ENCODE assay signal across 10 cellular contexts in the genomic region with DNA sequence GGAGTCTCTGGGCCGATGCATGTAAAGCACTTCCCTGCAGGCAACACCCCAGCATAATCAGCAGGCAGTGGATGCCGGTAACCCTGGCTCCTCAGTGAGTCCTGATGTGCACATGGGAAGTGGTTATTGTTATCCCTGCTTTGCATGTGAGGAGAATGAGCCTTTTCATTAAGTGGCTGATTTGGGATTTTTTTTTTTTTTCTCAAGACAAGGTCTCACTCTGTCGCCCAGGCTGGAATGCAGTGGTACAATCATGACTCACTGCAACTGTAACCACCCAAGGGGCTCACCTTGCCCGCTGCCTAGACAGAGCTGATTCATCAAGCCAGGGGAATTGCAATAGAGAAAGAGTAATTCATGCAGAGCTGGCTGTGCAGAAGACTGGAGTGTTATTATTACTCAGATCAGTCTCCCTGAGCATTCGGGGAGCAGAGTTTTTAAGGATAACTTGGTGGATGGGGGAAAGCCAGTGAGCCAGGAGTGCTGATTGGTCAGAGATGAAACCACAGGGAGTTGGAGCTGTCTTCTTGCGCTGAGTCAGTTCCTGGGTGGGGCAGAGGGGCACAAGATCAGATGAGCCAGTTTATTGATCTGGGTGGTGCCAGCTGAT.
DNase-seq lines count a peak whose midpoint lies in the region; ATAC-seq and TF ChIP-seq lines count a peak whose summit lies in the region.
"Had no signal": no experiment of that assay in that cellular context is flagged by ENCODE, and none has a peak within 500 bp of the region (broad histone marks: within the 10 kb centered on the region; RNA-seq: fewer than 3 reads in every experiment).

No MANE protein-coding gene starts in this region.

- CTCF ChIA-PET in activated CD4-positive, alpha-beta memory T cell treated with anti-CD3 and anti-CD28 coated beads, Interleukin-2, amount 10 ng/mL, durations not matched to agents 7 days and 5 days (lab: Charles Lee) = no interaction called here
- CTCF ChIA-PET in activated CD4-positive, alpha-beta memory T cell treated with anti-CD3 and anti-CD28 coated beads for 36 hours (lab: Charles Lee) = no interaction called here

- H3K4me1 Mint-ChIP-seq in activated CD4-positive, alpha-beta memory T cell treated with anti-CD3 and anti-CD28 coated beads, Interleukin-2, amount 10 ng/mL, durations not matched to agents 7 days and 5 days = peaks cover 12% of the 10 kb centered on the region
- no peaks in the 10 kb centered on the region for H3K4me1 Mint-ChIP-seq in activated CD4-positive, alpha-beta memory T cell treated with anti-CD3 and anti-CD28 coated beads for 36 hours (ENCODE audit: low read depth)
- H3K4me1 Mint-ChIP-seq in type B pancreatic cell (ENCODE audit: unreplicated experiment) = peaks cover 33% of the 10 kb centered on the region

- H3K27ac Mint-ChIP-seq in activated CD4-positive, alpha-beta memory T cell treated with anti-CD3 and anti-CD28 coated beads, Interleukin-2, amount 10 ng/mL, durations not matched to agents 7 days and 5 days = no peak overlapping the region
- H3K27ac Mint-ChIP-seq in activated CD4-positive, alpha-beta memory T cell treated with anti-CD3 and anti-CD28 coated beads for 36 hours = no peak overlapping the region
- H3K27ac Mint-ChIP-seq in type B pancreatic cell = peak overlapping the region; percentile 75
- H3K27ac Mint-ChIP-seq: effector memory CD8-positive, alpha-beta T cell had no signal

- no peaks in the 10 kb centered on the region for H3K9me3 Mint-ChIP-seq in activated CD4-positive, alpha-beta memory T cell treated with anti-CD3 and anti-CD28 coated beads, Interleukin-2, amount 10 ng/mL, durations not matched to agents 7 days and 5 days
- no peaks in the 10 kb centered on the region for H3K9me3 Mint-ChIP-seq in activated CD4-positive, alpha-beta memory T cell treated with anti-CD3 and anti-CD28 coated beads for 36 hours
- no peaks in the 10 kb centered on the region for H3K9me3 Mint-ChIP-seq in type B pancreatic cell
- H3K9me3 Mint-ChIP-seq: effector memory CD8-positive, alpha-beta T cell had no signal

- H3K4me3 Mint-ChIP-seq in activated CD4-positive, alpha-beta memory T cell treated with anti-CD3 and anti-CD28 coated beads, Interleukin-2, amount 10 ng/mL, durations not matched to agents 7 days and 5 days = peak overlapping the region; percentile 5
- H3K4me3 Mint-ChIP-seq in activated CD4-positive, alpha-beta memory T cell treated with anti-CD3 and anti-CD28 coated beads for 36 hours = no peak overlapping the region
- H3K4me3 Mint-ChIP-seq in type B pancreatic cell = peak overlapping the region; percentile 44
- H3K4me3 Mint-ChIP-seq: effector memory CD8-positive, alpha-beta T cell had no signal

- intact Hi-C loops in activated CD4-positive, alpha-beta memory T cell treated with anti-CD3 and anti-CD28 coated beads for 36 hours (cut with micrococcal nuclease) = no loop called here

- peaks cover 3% of the 10 kb centered on the region for H3K27me3 Mint-ChIP-seq in activated CD4-positive, alpha-beta memory T cell treated with anti-CD3 and anti-CD28 coated beads, Interleukin-2, amount 10 ng/mL, durations not matched to agents 7 days and 5 days
- no peaks in the 10 kb centered on the region for H3K27me3 Mint-ChIP-seq in activated CD4-positive, alpha-beta memory T cell treated with anti-CD3 and anti-CD28 coated beads for 36 hours
- H3K27me3 Mint-ChIP-seq in type B pancreatic cell = no peaks in the 10 kb centered on the region

- POLR2A ChIA-PET in activated CD4-positive, alpha-beta memory T cell treated with anti-CD3 and anti-CD28 coated beads, Interleukin-2, amount 10 ng/mL, durations not matched to agents 7 days and 5 days (lab: Charles Lee) = interaction anchor here (0.6 kb wide), 1 partner anchor 21 kb away, joined by 3 read pairs; no protein-coding TSS in a partner anchor
- POLR2A ChIA-PET in activated CD4-positive, alpha-beta memory T cell treated with anti-CD3 and anti-CD28 coated beads for 36 hours (lab: Charles Lee) = no interaction called here

- TF ChIP-seq CTCF in fibroblast of the aortic adventitia (IDR thresholded peaks at IDR 0.05; ENCODE audit: insufficient read depth, low read length) (no peak), type B pancreatic cell (conservative IDR thresholded peaks at IDR 0.05) (no peak)

- no peak overlapping the region for H3K4me3 ChIP-seq in fibroblast of the aortic adventitia (ENCODE audit: low read depth, low read length)

- no peak for ATAC-seq in HG02840 (IDR thresholded peaks at IDR 0.05; ENCODE audit: low FRiP score, unreplicated experiment)
- no peak for ATAC-seq in GM19467 (IDR thresholded peaks at IDR 0.05; ENCODE audit: unreplicated experiment)
- ATAC-seq: effector memory CD8-positive, alpha-beta T cell had no signal

- DNase-seq in activated CD4-positive, alpha-beta memory T cell treated with anti-CD3 and anti-CD28 coated beads, Interleukin-2, amount 10 ng/mL, durations not matched to agents 7 days and 5 days = no peak
- DNase-seq in activated CD4-positive, alpha-beta memory T cell treated with anti-CD3 and anti-CD28 coated beads for 36 hours = no peak
- peak; percentile 86 for DNase-seq in SW480 (ENCODE audit: low spot score)
- DNase-seq in fibroblast of the aortic adventitia (ENCODE audit: low read depth) = peak; percentile 63
- no peak for DNase-seq in type B pancreatic cell (ENCODE audit: extremely low spot score, unreplicated experiment)
- no peak for DNase-seq in HuH-7.5 (ENCODE audit: low spot score)
- DNase-seq: BE2C; effector memory CD8-positive, alpha-beta T cell had no signal

- H3K36me3 Mint-ChIP-seq in activated CD4-positive, alpha-beta memory T cell treated with anti-CD3 and anti-CD28 coated beads, Interleukin-2, amount 10 ng/mL, durations not matched to agents 7 days and 5 days (ENCODE audit: low read depth) = no peaks in the 10 kb centered on the region
- no peaks in the 10 kb centered on the region for H3K36me3 Mint-ChIP-seq in activated CD4-positive, alpha-beta memory T cell treated with anti-CD3 and anti-CD28 coated beads for 36 hours
- no peaks in the 10 kb centered on the region for H3K36me3 Mint-ChIP-seq in type B pancreatic cell

Comparison
In these comparisons a context has a peak if more than half of its experiments do, and no peak if none do; other contexts are left out.
1. DNase-seq: peak in SW480 (single experiment) and fibroblast of the aortic adventitia (single experiment); none in activated CD4-positive, alpha-beta memory T cell treated with anti-CD3 and anti-CD28 coated beads, Interleukin-2, amount 10 ng/mL, durations not matched to agents 7 days and 5 days (single experiment), activated CD4-positive, alpha-beta memory T cell treated with anti-CD3 and anti-CD28 coated beads for 36 hours (single experiment), type B pancreatic cell (single experiment) and HuH-7.5 (single experiment).